Comparison of ENCODE assay signal across 18 cellular contexts in genomic region chr7:151802469-151802846, GRCh38.
"Had no signal": no experiment of that assay in that cellular context is flagged by ENCODE, and none has a peak within 500 bp of the region (broad histone marks: within the 10 kb centered on the region; RNA-seq: fewer than 3 reads in every experiment).

No MANE protein-coding gene starts in this region.

- H3K36me3 ChIP-seq: cardiac muscle cell, vagina had no signal

- H3K27ac ChIP-seq: cardiac muscle cell, foreskin keratinocyte, vagina had no signal

- DNase-seq: activated CD4-positive, alpha-beta memory T cell treated with anti-CD3 and anti-CD28 coated beads for 36 hours; activated CD4-positive, alpha-beta T cell treated with anti-CD3 and anti-CD28 coated beads for 4 hours; activated CD4-positive, CD25-positive, alpha-beta regulatory T cell; activated effector memory CD4-positive, alpha-beta T cell treated with anti-CD3 and anti-CD28 coated beads, Interleukin-2, amount 50 U/mL, for 16 hours; activated naive CD4-positive, alpha-beta T cell treated with anti-CD3 and anti-CD28 coated beads, Interleukin-2, amount 10 ng/mL, durations not matched to agents 7 days and 5 days; activated T-cell treated with anti-CD3 and anti-CD28 coated beads, Interleukin-2, amount 50 U/mL, for 72 hours; effector CD8-positive, alpha-beta T cell; foreskin keratinocyte; immature natural killer cell; mesenchymal stem cell; naive thymus-derived CD4-positive, alpha-beta T cell; stimulated activated CD4-positive, alpha-beta T cell treated with anti-CD3 and anti-CD28 coated beads, Interleukin-12 subunit alpha, Interleukin-12 subunit beta, amount 100 ng/mL, for 4 hours; stimulated activated naive CD8-positive, alpha-beta T cell treated with anti-CD3 and anti-CD28 coated beads, Interleukin-15, amount 100 ng/mL, for 72 hours; SW 1271; T-helper 17 cell; trophoblast cell had no signal

- ATAC-seq: activated T-cell treated with anti-CD3 and anti-CD28 coated beads, Interleukin-2, amount 50 U/mL, for 72 hours; foreskin keratinocyte; naive thymus-derived CD4-positive, alpha-beta T cell; stimulated activated naive CD8-positive, alpha-beta T cell treated with anti-CD3 and anti-CD28 coated beads, Interleukin-15, amount 100 ng/mL, for 72 hours; T-helper 17 cell had no signal

- H3K4me3 ChIP-seq: cardiac muscle cell, vagina had no signal

- H3K27me3 ChIP-seq: cardiac muscle cell, vagina had no signal

- H3K9me3 ChIP-seq: vagina had no signal

- H3K4me1 ChIP-seq: foreskin keratinocyte had no signal
